In the genomic region with DNA sequence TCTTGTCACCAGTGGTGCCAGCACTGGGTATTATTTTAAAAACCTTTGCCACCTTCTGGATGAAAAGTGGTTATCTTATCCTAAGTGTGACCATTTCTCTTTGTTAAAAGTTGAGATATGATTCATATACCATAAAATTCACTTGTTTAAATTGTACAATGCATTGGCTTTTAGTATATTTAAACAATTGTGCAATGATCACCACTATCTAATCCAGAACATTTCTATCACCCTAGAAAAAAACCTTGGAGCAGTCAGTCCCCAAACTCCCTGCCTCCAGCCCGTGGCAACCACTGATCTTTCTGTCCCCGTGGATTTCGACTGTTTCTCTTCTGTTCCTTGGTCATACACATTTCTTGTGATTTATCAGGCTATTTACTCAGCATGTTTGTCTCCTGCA, we compare ENCODE assay signal across 10 cellular contexts. TPM values are rescaled to one million over a fixed set of nuclear protein-coding genes. Genes with fewer than 3 reads are reported as not detected.
DNase-seq lines count a peak whose midpoint lies in the region; ATAC-seq and TF ChIP-seq lines count a peak whose summit lies in the region.
"Had no signal": no experiment of that assay in that cellular context is flagged by ENCODE, and none has a peak within 500 bp of the region (broad histone marks: within the 10 kb centered on the region; RNA-seq: fewer than 3 reads in every experiment).

No MANE protein-coding gene starts in this region.

- in situ Hi-C loops in Panc1 (cut with HindIII; ENCODE audit: low pct_unique_long_range_greater_than_20kb, low sequenced_read_pairs), result no loop called here

- H3K4me3 ChIP-seq in GM06990 (replicated peaks; ENCODE audit: low read depth, low read length), result peak overlapping the region; percentile 43
- peak overlapping the region in 1 of 2 experiments; percentile 2; a peak in 2 of 4 replicates for H3K4me3 ChIP-seq in Panc1 (ENCODE audit: low read depth in 2 of 2, low read length in 2 of 2)
- H3K4me3 ChIP-seq in sigmoid colon, result no peak overlapping the region

- H3K4me1 ChIP-seq in Panc1 (ENCODE audit: control insufficient read depth, insufficient read depth, low read length) (peaks cover 64% of the 10 kb centered on the region), sigmoid colon (peaks cover 0 to 90% (median 54%) of the 10 kb centered on the region in 4 donors)

- DNase-seq in GM06990 (ENCODE audit: extremely low read depth, insufficient read length), result no peak
- no peak for DNase-seq in Panc1 (ENCODE audit: low read depth, low spot score)
- no peak for DNase-seq in epithelial cell of prostate (ENCODE audit: low read depth, low spot score)
- DNase-seq in sigmoid colon, result no peak
- no peak for DNase-seq in SW 1271 (lab: John Stamatoyannopoulos, UW)
- no peak for DNase-seq in stimulated activated CD4-positive, alpha-beta T cell treated with anti-CD3 and anti-CD28 coated beads, Interleukin-4, amount 100 ng/mL, for 1 hour
- DNase-seq: activated CD4-positive, CD25-positive, alpha-beta regulatory T cell treated with anti-CD3 and anti-CD28 coated beads, Interleukin-2, amount 50 U/mL, for 72 hours; mammary epithelial cell had no signal

- H3K27ac ChIP-seq in Panc1 (ENCODE audit: low read length) (peak overlapping the region; percentile 74), epithelial cell of prostate (peak overlapping the region; percentile 6), sigmoid colon (peak overlapping the region; percentile 61 to 76 (median 64))

- H3K27me3 ChIP-seq in GM06990 (replicated peaks; ENCODE audit: control insufficient read depth, insufficient read depth, low read length), result no peaks in the 10 kb centered on the region
- no peaks in the 10 kb centered on the region for H3K27me3 ChIP-seq in Panc1 (ENCODE audit: control insufficient read depth, insufficient read depth, low read length)
- H3K27me3 ChIP-seq in sigmoid colon, result no peaks in the 10 kb centered on the region

- no peaks in the 10 kb centered on the region for H3K9me3 ChIP-seq in Panc1 (ENCODE audit: control insufficient read depth, insufficient read depth, low read depth, low read length)
- no peaks in the 10 kb centered on the region for H3K9me3 ChIP-seq in sigmoid colon

- peaks cover 1% of the 10 kb centered on the region for H3K36me3 ChIP-seq in GM06990 (ENCODE audit: control insufficient read depth, insufficient read depth, low read length)
- H3K36me3 ChIP-seq in Panc1 (ENCODE audit: control insufficient read depth, insufficient read depth, low read length), result no peaks in the 10 kb centered on the region
- H3K36me3 ChIP-seq in sigmoid colon, result no peaks in the 10 kb centered on the region

- CTCF ChIA-PET in Panc1 (lab: Charles Lee), result interaction anchor here (1.7 kb wide), 1 partner anchor 18 kb away, joined by 5 read pairs; no protein-coding TSS in a partner anchor

- TF ChIP-seq EP300 in sigmoid colon (IDR thresholded peaks at IDR 0.05), result no peak

- no TSS peak for BruUV-seq in Panc1 (replicated peaks; lab: Mats Ljungman, UMichigan)

- WGBS in sigmoid colon, 2 donors, result 25 to 51% methylated on average over 3 of the region's 3 CpGs

- POLR2A ChIA-PET in Panc1 (lab: Charles Lee), result interaction anchor here (0.6 kb wide), 1 partner anchor 1231 kb away, joined by 3 read pairs; no protein-coding TSS in a partner anchor

- intact Hi-C loops in Panc1 (cut with micrococcal nuclease; ENCODE audit: unreplicated experiment), result no loop called here
- intact Hi-C loops in sigmoid colon (cut with DNase I), result no loop called here

- TF ChIP-seq POLR2A in sigmoid colon (IDR thresholded peaks at IDR 0.05), result no peak

- ATAC-seq in Panc1 (no peak), GM19463 (IDR thresholded peaks at IDR 0.05; ENCODE audit: unreplicated experiment) (no peak), GM18517 (IDR thresholded peaks at IDR 0.05; ENCODE audit: unreplicated experiment) (no peak)

- TF ChIP-seq CTCF in GM06990 (IDR thresholded peaks at IDR 0.05; ENCODE audit: insufficient read depth, low read length, poor library complexity, severe bottlenecking) (no peak), Panc1 (IDR thresholded peaks at IDR 0.05) (no peak), sigmoid colon (IDR thresholded peaks at IDR 0.05) (no peak)

RNA-seq across cellular contexts. Expression of gene SH2B3, which starts 28.3 kb away (rescaled TPM):
- total RNA-seq in Panc1 (2021; ENCODE audit: unreplicated experiment), result 39.6 TPM
- polyA plus RNA-seq in Panc1 (2012; ENCODE audit: insufficient read length), result 25.5 TPM
- total RNA-seq in sigmoid colon, result 10 to 100 TPM; 13.2 to 32.5 (median 14.9) TPM
- 10 to 100 TPM; 10.4 to 14.1 (median 12.0) TPM for polyA plus RNA-seq in sigmoid colon

Comparison
In these comparisons a context has a peak if more than half of its experiments do, and no peak if none do; other contexts are left out.
1. H3K27ac ChIP-seq: peak in every context shown above with its lines; median percentile 74 in Panc1; 64 in sigmoid colon; 6 in epithelial cell of prostate.